In the genomic region with DNA sequence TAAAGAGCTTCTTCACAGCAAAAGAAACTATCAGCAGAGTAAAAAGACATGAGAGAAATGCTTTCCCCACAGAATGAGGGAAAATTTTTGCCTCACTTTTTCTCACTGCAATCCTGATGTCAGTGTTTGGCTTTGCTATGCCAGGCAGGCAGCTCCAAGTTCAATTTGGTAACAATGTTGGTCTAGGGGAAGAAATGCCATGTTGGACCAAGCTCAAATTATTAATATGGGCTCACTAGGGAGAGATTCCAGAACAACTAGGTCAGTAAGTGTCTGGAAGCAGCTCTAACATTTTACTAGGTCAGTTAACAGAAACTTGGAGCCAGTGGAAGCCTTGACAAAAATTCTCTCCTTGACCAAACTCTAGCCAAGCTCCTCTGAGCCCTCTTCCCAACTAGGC, we compare ENCODE assay signal across 20 cellular contexts.
A peak's percentile ranks its signal among the peaks of the same experiment; 100 is the strongest.
DNase-seq lines count a peak whose midpoint lies in the region; ATAC-seq and TF ChIP-seq lines count a peak whose summit lies in the region.
"Had no signal": no experiment of that assay in that cellular context is flagged by ENCODE, and none has a peak within 500 bp of the region (broad histone marks: within the 10 kb centered on the region; RNA-seq: fewer than 3 reads in every experiment).

No MANE protein-coding gene starts in this region.

- peak; percentile 1 for DNase-seq in EH (ENCODE audit: low read depth)
- DNase-seq in SJSA1 (ENCODE audit: low read depth in 1 of 2, low spot score in 2 of 2): no peak
- peak; percentile 26 for DNase-seq in iris pigment epithelial cell (ENCODE audit: low read depth)
- DNase-seq in NCI-H146 treated with DMSO at 0.1 percent for 48 hours (lab: John Stamatoyannopoulos, UW; ENCODE audit: unreplicated experiment): no peak
- no peak for DNase-seq in KG1 (lab: John Stamatoyannopoulos, UW)
- DNase-seq in body of pancreas: no peak
- DNase-seq: ACHN; BE2C; CD4-positive, CD25-positive, alpha-beta regulatory T cell; COR-L47; H7; HFFc6; NCI-H1092; NCI-H1436 treated with DMSO at 0.1 percent for 48 hours; NCI-H2081 treated with DMSO at 0.1 percent for 48 hours; NCI-H446 treated with DMSO at 0.1 percent for 48 hours; NCI-H69; Peyer's patch had no signal

- peaks cover 22% of the 10 kb centered on the region for H3K4me1 ChIP-seq in SJSA1 (replicated peaks)
- H3K4me1 ChIP-seq in body of pancreas: no peaks in the 10 kb centered on the region
- H3K4me1 ChIP-seq: BE2C, Peyer's patch had no signal

- no peak for TF ChIP-seq CTCF in body of pancreas (IDR thresholded peaks at IDR 0.05)

- no peaks in the 10 kb centered on the region for H3K9me3 ChIP-seq in SJSA1 (replicated peaks)
- H3K9me3 ChIP-seq in body of pancreas: no peaks in the 10 kb centered on the region
- H3K9me3 ChIP-seq: BE2C, Peyer's patch had no signal

- H3K4me3 ChIP-seq in SJSA1: no peak overlapping the region
- H3K4me3 ChIP-seq in body of pancreas: no peak overlapping the region
- H3K4me3 ChIP-seq: Peyer's patch had no signal

- intact Hi-C loops in body of pancreas (cut with DNase I): no loop called here

- no peaks in the 10 kb centered on the region for H3K27me3 ChIP-seq in SJSA1 (replicated peaks)
- no peaks in the 10 kb centered on the region for H3K27me3 ChIP-seq in body of pancreas
- H3K27me3 ChIP-seq: BE2C, Peyer's patch had no signal

- H3K27ac ChIP-seq in SJSA1: peak overlapping the region; percentile 12; the same call in 1 of the 2 replicates
- no peak overlapping the region for H3K27ac ChIP-seq in body of pancreas
- H3K27ac ChIP-seq: KMS-11, Peyer's patch had no signal

- no peak for TF ChIP-seq POLR2A in body of pancreas (IDR thresholded peaks at IDR 0.05)

- no peak for ATAC-seq in HG02571 (IDR thresholded peaks at IDR 0.05; ENCODE audit: unreplicated experiment)
- no peak for ATAC-seq in body of pancreas

- H3K36me3 ChIP-seq in SJSA1: no peaks in the 10 kb centered on the region
- no peaks in the 10 kb centered on the region for H3K36me3 ChIP-seq in body of pancreas (replicated peaks in 1 of 2; ENCODE audit: insufficient read depth in 1 of 2, low read depth in 2 of 2)
- H3K36me3 ChIP-seq: BE2C, Peyer's patch had no signal

Comparison
In these comparisons a context has a peak if more than half of its experiments do, and no peak if none do; other contexts are left out.
1. DNase-seq: peak in EH (single experiment) and iris pigment epithelial cell (single experiment); none in SJSA1 (0 of 2), NCI-H146 treated with DMSO at 0.1 percent for 48 hours (single experiment), KG1 (single experiment) and body of pancreas (0 of 4).